Comparison of ENCODE assay signal across 25 cellular contexts in the genomic region with DNA sequence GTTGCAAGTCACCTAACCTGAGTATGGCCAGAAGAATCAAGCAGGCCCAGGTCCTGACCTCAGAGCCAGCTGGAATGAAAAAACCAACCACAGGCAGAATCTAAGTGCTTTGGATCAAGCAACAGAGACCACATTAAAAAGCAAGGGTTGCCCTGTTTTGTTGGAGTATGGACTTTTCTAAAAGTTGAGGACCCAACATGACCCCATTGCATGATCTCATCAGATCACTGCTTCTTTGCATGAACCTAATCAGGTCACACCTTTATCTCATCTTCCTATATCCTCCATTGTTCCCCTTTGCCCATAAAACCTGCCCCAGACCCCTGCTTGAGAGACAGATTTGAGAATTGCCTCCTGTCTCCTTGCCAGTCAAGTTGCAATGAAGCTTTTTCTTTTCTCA. TPM values are rescaled to one million over a fixed set of nuclear protein-coding genes. Genes with fewer than 3 reads are reported as not detected.
DNase-seq lines count a peak whose midpoint lies in the region; ATAC-seq, FAIRE-seq and TF ChIP-seq lines count a peak whose summit lies in the region.
"Had no signal": no experiment of that assay in that cellular context is flagged by ENCODE, and none has a peak within 500 bp of the region (broad histone marks: within the 10 kb centered on the region; RNA-seq: fewer than 3 reads in every experiment).

No MANE protein-coding gene starts in this region.

- no peak overlapping the region for H3K4me3 ChIP-seq in CD8-positive, alpha-beta T cell (ENCODE audit: low read depth, low read length)
- H3K4me3 ChIP-seq in naive thymus-derived CD4-positive, alpha-beta T cell (ENCODE audit: low read length) = no peak overlapping the region
- H3K4me3 ChIP-seq in HAP-1 (no peak overlapping the region), small intestine (ENCODE audit: low read depth in 1 of 2, low read length in 2 of 2) (no peak overlapping the region)
- H3K4me3 ChIP-seq: coronary artery, gastroesophageal sphincter, left lung, Peyer's patch, SJSA1, tibial nerve had no signal

- no peaks in the 10 kb centered on the region for H3K27me3 ChIP-seq in CD8-positive, alpha-beta T cell (ENCODE audit: insufficient read depth, low read length)
- no peaks in the 10 kb centered on the region for H3K27me3 ChIP-seq in naive thymus-derived CD4-positive, alpha-beta T cell (ENCODE audit: control insufficient read depth in 2 of 2, insufficient read depth in 2 of 2, low read length in 2 of 2)
- H3K27me3 ChIP-seq in HAP-1 (ENCODE audit: low read depth) (no peaks in the 10 kb centered on the region), small intestine (ENCODE audit: control insufficient read depth in 2 of 2, insufficient read depth in 2 of 2, low read length in 2 of 2) (no peaks in the 10 kb centered on the region)
- H3K27me3 ChIP-seq: gastroesophageal sphincter, left lung, Peyer's patch, SJSA1, tibial nerve had no signal

- POLR2A ChIA-PET in CD8-positive, alpha-beta T cell (lab: Charles Lee) = no interaction called here
- POLR2A ChIA-PET in activated CD8-positive, alpha-beta T cell treated with anti-CD3 and anti-CD28 coated beads, Interleukin-2, amount 10 ng/mL, durations not matched to agents 7 days and 5 days (lab: Charles Lee) = interaction anchor here (0.6 to 1.0 kb wide), 2 partner anchors 79 to 152 kb away, joined by 3 read pairs; partner anchors contain the start of gene CBX3
- POLR2A ChIA-PET in naive thymus-derived CD4-positive, alpha-beta T cell (lab: Charles Lee) = interaction anchor here (0.5 kb wide), 1 partner anchor 649 kb away, joined by 3 read pairs; no protein-coding TSS in a partner anchor

- no peak overlapping the region for H3K4me3 Mint-ChIP-seq in T-helper 1 cell treated with Interleukin-12 subunit alpha and Interleukin-12 subunit beta and Interleukin-4 antibody, amounts not matched to agents 30 μg/mL and 1 μg/mL, for 36 hours
- no peak overlapping the region for H3K4me3 Mint-ChIP-seq in CD8-positive, alpha-beta T cell
- no peak overlapping the region for H3K4me3 Mint-ChIP-seq in activated CD8-positive, alpha-beta T cell treated with anti-CD3 and anti-CD28 coated beads, Interleukin-2, amount 10 ng/mL, durations not matched to agents 7 days and 5 days
- peak overlapping the region in 2 of 10 donors; percentile 4 to 24 for H3K4me3 Mint-ChIP-seq in naive thymus-derived CD4-positive, alpha-beta T cell
- H3K4me3 Mint-ChIP-seq: activated CD4-positive, alpha-beta T cell treated with anti-CD3 and anti-CD28 coated beads for 36 hours; activated naive CD4-positive, alpha-beta T cell treated with anti-CD3 and anti-CD28 coated beads for 36 hours; mesothelial cell of epicardium; nephron had no signal

- peaks cover 5% of the 10 kb centered on the region for H3K9me3 Mint-ChIP-seq in T-helper 1 cell treated with Interleukin-12 subunit alpha and Interleukin-12 subunit beta and Interleukin-4 antibody, amounts not matched to agents 30 μg/mL and 1 μg/mL, for 36 hours
- no peaks in the 10 kb centered on the region for H3K9me3 Mint-ChIP-seq in CD8-positive, alpha-beta T cell
- no peaks in the 10 kb centered on the region for H3K9me3 Mint-ChIP-seq in activated CD8-positive, alpha-beta T cell treated with anti-CD3 and anti-CD28 coated beads, Interleukin-2, amount 10 ng/mL, durations not matched to agents 7 days and 5 days (ENCODE audit: insufficient read depth)
- H3K9me3 Mint-ChIP-seq in naive thymus-derived CD4-positive, alpha-beta T cell = no peaks in the 10 kb centered on the region
- H3K9me3 Mint-ChIP-seq: activated naive CD4-positive, alpha-beta T cell treated with anti-CD3 and anti-CD28 coated beads for 36 hours; mesothelial cell of epicardium; nephron had no signal

- H3K36me3 Mint-ChIP-seq in T-helper 1 cell treated with Interleukin-12 subunit alpha and Interleukin-12 subunit beta and Interleukin-4 antibody, amounts not matched to agents 30 μg/mL and 1 μg/mL, for 36 hours (ENCODE audit: low read depth) = no peaks in the 10 kb centered on the region
- no peaks in the 10 kb centered on the region for H3K36me3 Mint-ChIP-seq in CD8-positive, alpha-beta T cell
- no peaks in the 10 kb centered on the region for H3K36me3 Mint-ChIP-seq in activated CD8-positive, alpha-beta T cell treated with anti-CD3 and anti-CD28 coated beads, Interleukin-2, amount 10 ng/mL, durations not matched to agents 7 days and 5 days (ENCODE audit: low read depth)
- H3K36me3 Mint-ChIP-seq in naive thymus-derived CD4-positive, alpha-beta T cell = no peaks in the 10 kb centered on the region
- H3K36me3 Mint-ChIP-seq: mesothelial cell of epicardium had no signal

- H3K27ac ChIP-seq in CD8-positive, alpha-beta T cell (ENCODE audit: low read depth, low read length) = no peak overlapping the region
- H3K27ac ChIP-seq in naive thymus-derived CD4-positive, alpha-beta T cell (ENCODE audit: low read depth, low read length) = no peak overlapping the region
- no peak overlapping the region for H3K27ac ChIP-seq in small intestine (ENCODE audit: low read depth in 1 of 2, low read length in 1 of 2)
- H3K27ac ChIP-seq: 22Rv1, coronary artery, gastroesophageal sphincter, Peyer's patch, SJSA1, tibial nerve had no signal

- in situ Hi-C loops in HAP-1 (cut with MboI; ENCODE audit: low sequenced_read_pairs) = no loop called here

- no peaks in the 10 kb centered on the region for H3K27me3 Mint-ChIP-seq in T-helper 1 cell treated with Interleukin-12 subunit alpha and Interleukin-12 subunit beta and Interleukin-4 antibody, amounts not matched to agents 30 μg/mL and 1 μg/mL, for 36 hours (ENCODE audit: low read depth)
- no peaks in the 10 kb centered on the region for H3K27me3 Mint-ChIP-seq in CD8-positive, alpha-beta T cell (ENCODE audit: low read depth)
- H3K27me3 Mint-ChIP-seq in activated CD8-positive, alpha-beta T cell treated with anti-CD3 and anti-CD28 coated beads, Interleukin-2, amount 10 ng/mL, durations not matched to agents 7 days and 5 days (ENCODE audit: low read depth) = peaks cover 2% of the 10 kb centered on the region
- H3K27me3 Mint-ChIP-seq in naive thymus-derived CD4-positive, alpha-beta T cell = peaks cover 0 to 2% (median 0%) of the 10 kb centered on the region in 5 donors
- H3K27me3 Mint-ChIP-seq: activated CD4-positive, alpha-beta T cell treated with anti-CD3 and anti-CD28 coated beads for 36 hours had no signal

- H3K36me3 ChIP-seq in CD8-positive, alpha-beta T cell (ENCODE audit: insufficient read depth, low read length) = no peaks in the 10 kb centered on the region
- no peaks in the 10 kb centered on the region for H3K36me3 ChIP-seq in naive thymus-derived CD4-positive, alpha-beta T cell (ENCODE audit: control insufficient read depth in 2 of 3, insufficient read depth in 3 of 3, low read length in 3 of 3)
- no peaks in the 10 kb centered on the region for H3K36me3 ChIP-seq in HAP-1 (replicated peaks)
- no peaks in the 10 kb centered on the region for H3K36me3 ChIP-seq in small intestine (ENCODE audit: control insufficient read depth in 2 of 2, insufficient read depth in 2 of 2, low read length in 2 of 2)
- H3K36me3 ChIP-seq: gastroesophageal sphincter, left lung, Peyer's patch, SJSA1, tibial nerve had no signal

- no peaks in the 10 kb centered on the region for H3K9me3 ChIP-seq in CD8-positive, alpha-beta T cell (ENCODE audit: low read length)
- H3K9me3 ChIP-seq in naive thymus-derived CD4-positive, alpha-beta T cell (ENCODE audit: control insufficient read depth in 2 of 3, low read length in 3 of 3) = no peaks in the 10 kb centered on the region
- H3K9me3 ChIP-seq in HAP-1 (no peaks in the 10 kb centered on the region), small intestine (ENCODE audit: control insufficient read depth, low read depth) (no peaks in the 10 kb centered on the region)
- H3K9me3 ChIP-seq: gastroesophageal sphincter, left lung, Peyer's patch, SJSA1, tibial nerve had no signal

- intact Hi-C loops in CD8-positive, alpha-beta T cell (cut with DNase I, micrococcal nuclease) = no loop called here
- intact Hi-C loops in naive thymus-derived CD4-positive, alpha-beta T cell (cut with micrococcal nuclease) = no loop called here

- no peaks in the 10 kb centered on the region for H3K4me1 ChIP-seq in CD8-positive, alpha-beta T cell (ENCODE audit: insufficient read depth, low read length)
- no peaks in the 10 kb centered on the region for H3K4me1 ChIP-seq in naive thymus-derived CD4-positive, alpha-beta T cell (ENCODE audit: control insufficient read depth in 2 of 2, insufficient read depth in 2 of 2, low read length in 2 of 2)
- H3K4me1 ChIP-seq in HAP-1 = no peaks in the 10 kb centered on the region
- H3K4me1 ChIP-seq in small intestine (ENCODE audit: control insufficient read depth in 2 of 2, insufficient read depth in 1 of 2, low read depth in 1 of 2, low read length in 1 of 2) = no peaks in the 10 kb centered on the region
- H3K4me1 ChIP-seq: gastroesophageal sphincter, SJSA1, tibial nerve had no signal

- TF ChIP-seq CTCF in CD8-positive, alpha-beta T cell (IDR thresholded peaks at IDR 0.05) = no peak

- no peak for FAIRE-seq in small intestine (lab: Jason Lieb, UNC)
- FAIRE-seq: endometrium had no signal

- CTCF ChIA-PET in CD8-positive, alpha-beta T cell (lab: Charles Lee) = interaction anchor here (4.2 kb wide), 1 partner anchor 86 kb away, joined by 23 read pairs; no protein-coding TSS in a partner anchor
- CTCF ChIA-PET in activated CD8-positive, alpha-beta T cell treated with anti-CD3 and anti-CD28 coated beads, Interleukin-2, amount 10 ng/mL, durations not matched to agents 7 days and 5 days (lab: Charles Lee) = interaction anchor here (1.0 to 2.0 kb wide), 5 partner anchors 11 to 388 kb away, joined by 3 to 7 read pairs (median 5); partner anchors contain the start of gene SNX10
- CTCF ChIA-PET in naive thymus-derived CD4-positive, alpha-beta T cell (lab: Charles Lee) = interaction anchor here (1.5 to 1.7 kb wide), 2 partner anchors 85 to 189 kb away, joined by 5 to 6 read pairs; no protein-coding TSS in a partner anchor

- no peak for DNase-seq in T-helper 1 cell
- DNase-seq in CD8-positive, alpha-beta T cell = no peak
- DNase-seq in activated CD8-positive, alpha-beta T cell treated with anti-CD3 and anti-CD28 coated beads, Interleukin-2, amount 10 ng/mL, durations not matched to agents 7 days and 5 days = no peak
- DNase-seq in naive thymus-derived CD4-positive, alpha-beta T cell = no peak
- no peak for DNase-seq in HAP-1 (ENCODE audit: low spot score in 2 of 2)
- no peak for DNase-seq in small intestine
- DNase-seq in NCI-H2227 (lab: John Stamatoyannopoulos, UW; ENCODE audit: unreplicated experiment) = no peak
- DNase-seq: hippocampal formation, IMR-90, left lung, NCI-H1105 treated with DMSO at 0.1 percent for 48 hours, NCI-H2029 treated with DMSO at 0.1 percent for 48 hours, NCI-H446 treated with DMSO at 0.1 percent for 48 hours, Peyer's patch had no signal

- H3K4me1 Mint-ChIP-seq in T-helper 1 cell treated with Interleukin-12 subunit alpha and Interleukin-12 subunit beta and Interleukin-4 antibody, amounts not matched to agents 30 μg/mL and 1 μg/mL, for 36 hours (ENCODE audit: low read depth) = peaks cover 17% of the 10 kb centered on the region
- H3K4me1 Mint-ChIP-seq in CD8-positive, alpha-beta T cell (ENCODE audit: low read depth) = peaks cover 8% of the 10 kb centered on the region
- H3K4me1 Mint-ChIP-seq in activated CD8-positive, alpha-beta T cell treated with anti-CD3 and anti-CD28 coated beads, Interleukin-2, amount 10 ng/mL, durations not matched to agents 7 days and 5 days (ENCODE audit: low read depth) = peaks cover 18% of the 10 kb centered on the region
- peaks cover 0 to 18% (median 12%) of the 10 kb centered on the region in 7 donors for H3K4me1 Mint-ChIP-seq in naive thymus-derived CD4-positive, alpha-beta T cell
- H3K4me1 Mint-ChIP-seq: mesothelial cell of epicardium, nephron had no signal

- peak overlapping the region; percentile 84 for H3K27ac Mint-ChIP-seq in T-helper 1 cell treated with Interleukin-12 subunit alpha and Interleukin-12 subunit beta and Interleukin-4 antibody, amounts not matched to agents 30 μg/mL and 1 μg/mL, for 36 hours
- peak overlapping the region; percentile 66 for H3K27ac Mint-ChIP-seq in CD8-positive, alpha-beta T cell
- H3K27ac Mint-ChIP-seq in activated CD8-positive, alpha-beta T cell treated with anti-CD3 and anti-CD28 coated beads, Interleukin-2, amount 10 ng/mL, durations not matched to agents 7 days and 5 days = peak overlapping the region; percentile 40
- H3K27ac Mint-ChIP-seq in naive thymus-derived CD4-positive, alpha-beta T cell = peak overlapping the region in 6 of 9 donors; percentile 0 to 58 (median 24)
- H3K27ac Mint-ChIP-seq: activated naive CD4-positive, alpha-beta T cell treated with anti-CD3 and anti-CD28 coated beads for 36 hours; mesothelial cell of epicardium; nephron had no signal

- no peak for ATAC-seq in CD8-positive, alpha-beta T cell
- peak; percentile 20 for ATAC-seq in activated CD8-positive, alpha-beta T cell treated with anti-CD3 and anti-CD28 coated beads, Interleukin-2, amount 10 ng/mL, durations not matched to agents 7 days and 5 days
- no peak for ATAC-seq in naive thymus-derived CD4-positive, alpha-beta T cell
- ATAC-seq: gastroesophageal sphincter, left lung had no signal

RNA-seq across cellular contexts. Expression of gene SNX10, which starts 11.6 kb away (rescaled TPM):
- total RNA-seq in CD8-positive, alpha-beta T cell = 1 to 10 TPM; 3.9 to 7.0 TPM
- 10 to 100 TPM; 39.2 to 42.7 TPM for total RNA-seq in activated CD8-positive, alpha-beta T cell treated with anti-CD3 and anti-CD28 coated beads, Interleukin-2, amount 10 ng/mL, durations not matched to agents 7 days and 5 days
- 10 to 100 TPM in 2 of 5 experiments, 1 to 10 TPM in 3; 5.0 to 37.0 (median 6.3) TPM for total RNA-seq in naive thymus-derived CD4-positive, alpha-beta T cell
- polyA plus RNA-seq in naive thymus-derived CD4-positive, alpha-beta T cell = 10 to 100 TPM in 1 of 2 donors, 1 to 10 TPM in 1; 7.2 to 11.3 TPM
- polyA plus RNA-seq in small intestine = 1 to 10 TPM; 1.3 to 6.0 (median 3.8) TPM
- total RNA-seq: IMR-90 had no signal
- polyA plus RNA-seq: IMR-90 had no signal

Comparison
In these comparisons a context has a peak if more than half of its experiments do, and no peak if none do; other contexts are left out.
1. H3K27ac Mint-ChIP-seq: peak in every context shown above with its lines; median percentile 84 in T-helper 1 cell treated with Interleukin-12 subunit alpha and Interleukin-12 subunit beta and Interleukin-4 antibody, amounts not matched to agents 30 μg/mL and 1 μg/mL, for 36 hours; 66 in CD8-positive, alpha-beta T cell; 40 in activated CD8-positive, alpha-beta T cell treated with anti-CD3 and anti-CD28 coated beads, Interleukin-2, amount 10 ng/mL, durations not matched to agents 7 days and 5 days; 24 in naive thymus-derived CD4-positive, alpha-beta T cell.